ENCODE assay signal across 20 cellular contexts in genomic region chr19:46943150-46943946, GRCh38.
DNase-seq lines count a peak whose midpoint lies in the region; ATAC-seq and TF ChIP-seq lines count a peak whose summit lies in the region.
"Had no signal": no experiment of that assay in that cellular context is flagged by ENCODE, and none has a peak within 500 bp of the region (broad histone marks: within the 10 kb centered on the region; RNA-seq: fewer than 3 reads in every experiment).

No MANE protein-coding gene starts in this region.

- DNase-seq in left ventricle myocardium superior (no peak), left cardiac atrium (no peak), chondrocyte (ENCODE audit: low spot score) (no peak), neural progenitor cell (ENCODE audit: low spot score) (no peak), H4 (ENCODE audit: low spot score) (no peak), SW 1271 (lab: John Stamatoyannopoulos, UW) (no peak), HUDEP-2 (lab: John Stamatoyannopoulos, UW; ENCODE audit: unreplicated experiment in 76 of 76) (no peak)
- DNase-seq: activated CD4-positive, alpha-beta T cell treated with anti-CD3 and anti-CD28 coated beads for 1 hour; body of pancreas; CD4-positive, CD25-positive, alpha-beta regulatory T cell; cortex of kidney; heart left ventricle; NCI-H1105 treated with DMSO at 0.1 percent for 48 hours; NCI-H524 treated with DMSO at 0.1 percent for 48 hours; stimulated activated naive B cell treated with anti-CD40 and anti-IgM and Interleukin-4, amounts not matched to agents 10 μg/mL and 1 μg/mL and 100 μg/mL, for 72 hours had no signal

- H3K4me3 Mint-ChIP-seq in chondrocyte (ENCODE audit: unreplicated experiment), result no peak overlapping the region
- no peak overlapping the region for H3K4me3 Mint-ChIP-seq in neural progenitor cell
- H3K4me3 Mint-ChIP-seq: activated T-helper 1 cell treated with anti-CD3 and anti-CD28 coated beads, Interleukin-12 subunit alpha, Interleukin-12 subunit beta, Interleukin-2, Interleukin-4 antibody, amounts not matched to agents 30 ng/mL and 10 ng/mL and 1 ng/mL, durations not matched to agents 14 hours and 24 hours and 36 hours; memory B cell; stimulated activated naive B cell treated with anti-CD40 and anti-IgM and Interleukin-4, amounts not matched to agents 10 μg/mL and 1 μg/mL and 100 μg/mL, for 72 hours had no signal

- no peaks in the 10 kb centered on the region for H3K27me3 ChIP-seq in neural progenitor cell
- H3K27me3 ChIP-seq: body of pancreas, heart left ventricle, tibial nerve had no signal

- H3K9me3 Mint-ChIP-seq in chondrocyte (ENCODE audit: low read depth) (no peaks in the 10 kb centered on the region), neural progenitor cell (no peaks in the 10 kb centered on the region)
- H3K9me3 Mint-ChIP-seq: activated naive CD4-positive, alpha-beta T cell treated with anti-CD3 and anti-CD28 coated beads, Interleukin-2, amount 50 U/mL, for 72 hours; activated T-helper 1 cell treated with anti-CD3 and anti-CD28 coated beads, Interleukin-12 subunit alpha, Interleukin-12 subunit beta, Interleukin-2, Interleukin-4 antibody, amounts not matched to agents 30 ng/mL and 10 ng/mL and 1 ng/mL, durations not matched to agents 14 hours and 24 hours and 36 hours; CD4-positive, CD25-positive, alpha-beta regulatory T cell; memory B cell; stimulated activated naive B cell treated with anti-CD40 and anti-IgM and Interleukin-4, amounts not matched to agents 10 μg/mL and 1 μg/mL and 100 μg/mL, for 72 hours had no signal

- peak overlapping the region; percentile 42 for H3K27ac ChIP-seq in neural progenitor cell

- H3F3A ChIP-seq in neural progenitor cell (ENCODE audit: low read depth), result peaks cover 20% of the 10 kb centered on the region

- TF ChIP-seq CTCF in chondrocyte (IDR thresholded peaks at IDR 0.05) (no peak), neural progenitor cell (IDR thresholded peaks at IDR 0.05) (no peak)

- H3K36me3 ChIP-seq in neural progenitor cell, result peaks cover 5% of the 10 kb centered on the region

- H3K36me3 Mint-ChIP-seq in chondrocyte (ENCODE audit: low read depth) (peaks cover 7% of the 10 kb centered on the region), neural progenitor cell (peaks cover 23% of the 10 kb centered on the region)
- H3K36me3 Mint-ChIP-seq: activated naive CD4-positive, alpha-beta T cell treated with anti-CD3 and anti-CD28 coated beads, Interleukin-2, amount 50 U/mL, for 72 hours had no signal

- H3K79me2 ChIP-seq in neural progenitor cell (ENCODE audit: low read depth), result peaks cover 53% of the 10 kb centered on the region

- H3K9me3 ChIP-seq in neural progenitor cell (ENCODE audit: low read depth), result no peaks in the 10 kb centered on the region
- H3K9me3 ChIP-seq: body of pancreas, heart left ventricle, tibial nerve had no signal

- H3K27me3 Mint-ChIP-seq in chondrocyte (ENCODE audit: low read depth) (no peaks in the 10 kb centered on the region), neural progenitor cell (ENCODE audit: insufficient read depth, low read depth) (no peaks in the 10 kb centered on the region)
- H3K27me3 Mint-ChIP-seq: CD4-positive, CD25-positive, alpha-beta regulatory T cell; memory B cell; stimulated activated naive B cell treated with anti-CD40 and anti-IgM and Interleukin-4, amounts not matched to agents 10 μg/mL and 1 μg/mL and 100 μg/mL, for 72 hours had no signal

- peaks cover 39% of the 10 kb centered on the region for H3K4me1 Mint-ChIP-seq in chondrocyte (ENCODE audit: low read depth)
- peaks cover 38% of the 10 kb centered on the region for H3K4me1 Mint-ChIP-seq in neural progenitor cell

- H3K4me2 ChIP-seq in neural progenitor cell, result no peak overlapping the region

- H3K27ac Mint-ChIP-seq in chondrocyte (ENCODE audit: unreplicated experiment) (peak overlapping the region; percentile 45), neural progenitor cell (peak overlapping the region; percentile 83)
- H3K27ac Mint-ChIP-seq: activated T-helper 1 cell treated with anti-CD3 and anti-CD28 coated beads, Interleukin-12 subunit alpha, Interleukin-12 subunit beta, Interleukin-2, Interleukin-4 antibody, amounts not matched to agents 30 ng/mL and 10 ng/mL and 1 ng/mL, durations not matched to agents 14 hours and 24 hours and 36 hours; memory B cell; stimulated activated naive B cell treated with anti-CD40 and anti-IgM and Interleukin-4, amounts not matched to agents 10 μg/mL and 1 μg/mL and 100 μg/mL, for 72 hours had no signal

- H3K9ac ChIP-seq in neural progenitor cell, result no peak overlapping the region

- H4K20me1 ChIP-seq in neural progenitor cell (ENCODE audit: low read depth), result peaks cover 42% of the 10 kb centered on the region

- H3K4me3 ChIP-seq in neural progenitor cell, result no peak overlapping the region
- H3K4me3 ChIP-seq: body of pancreas, heart left ventricle, tibial nerve had no signal

- ATAC-seq in left ventricle myocardium superior (peak; percentile 4), left cardiac atrium (no peak), GM21737 (IDR thresholded peaks at IDR 0.05; ENCODE audit: unreplicated experiment) (no peak)
- ATAC-seq: activated naive CD4-positive, alpha-beta T cell treated with anti-CD3 and anti-CD28 coated beads, Interleukin-2, amount 50 U/mL, for 72 hours; body of pancreas; stimulated activated naive B cell treated with anti-CD40 and anti-IgM and Interleukin-4, amounts not matched to agents 10 μg/mL and 1 μg/mL and 100 μg/mL, for 72 hours had no signal

- H3K4me1 ChIP-seq in neural progenitor cell, result peaks cover 17% of the 10 kb centered on the region

- intact Hi-C loops in left ventricle myocardium superior (cut with micrococcal nuclease) (no loop called here), left cardiac atrium (cut with DNase I) (no loop called here)

- no peak overlapping the region for H2AFZ ChIP-seq in neural progenitor cell (replicated peaks)
